22 cellular contexts compared by ENCODE assay signal in the genomic region with DNA sequence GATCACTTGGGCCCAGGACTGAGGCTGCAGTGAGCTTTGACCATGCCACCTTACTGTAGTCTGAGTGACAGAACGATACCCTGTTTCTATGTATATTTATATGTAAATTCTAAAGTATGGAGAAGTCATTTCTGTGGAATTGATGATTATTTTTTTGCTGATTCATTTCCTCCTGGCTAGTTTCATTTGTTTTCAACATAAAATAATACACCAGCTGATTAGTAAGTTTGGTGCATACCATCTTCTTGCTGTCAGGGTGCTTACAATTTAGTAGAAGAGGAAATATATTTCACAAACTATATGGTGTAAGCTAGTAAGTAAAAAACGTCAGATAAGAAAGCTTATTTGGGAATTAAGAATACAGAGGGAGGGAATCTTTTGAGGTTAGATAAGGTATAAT. TPM values are rescaled to one million over a fixed set of nuclear protein-coding genes. Genes with fewer than 3 reads are reported as not detected.
A peak's percentile ranks its signal among the peaks of the same experiment; 100 is the strongest.
DNase-seq lines count a peak whose midpoint lies in the region; ATAC-seq, FAIRE-seq and TF ChIP-seq lines count a peak whose summit lies in the region.
"Had no signal": no experiment of that assay in that cellular context is flagged by ENCODE, and none has a peak within 500 bp of the region (broad histone marks: within the 10 kb centered on the region; RNA-seq: fewer than 3 reads in every experiment).

No MANE protein-coding gene starts in this region.

- in situ Hi-C loops in GM23248 (cut with MboI) (no loop called here), K562 (cut with MboI) (no loop called here)

- BruUV-seq in K562 (replicated peaks; lab: Mats Ljungman, UMichigan): no TSS peak
- no TSS peak for BruUV-seq in OCI-LY7 (replicated peaks; lab: Mats Ljungman, UMichigan)

- H3K79me2 ChIP-seq in GM23248 (ENCODE audit: insufficient read depth): no peaks in the 10 kb centered on the region
- H3K79me2 ChIP-seq in K562 (ENCODE audit: control insufficient read depth, insufficient read depth, low read length): no peaks in the 10 kb centered on the region
- H3K79me2 ChIP-seq in OCI-LY7 (ENCODE audit: insufficient read depth, low read depth, low read length): no peaks in the 10 kb centered on the region

- WGBS in GM23248 (ENCODE audit: low coverage in 1 of 2, low lambda C conversion rate in 2 of 2, missing lambda C conversion rate in 2 of 2), 2 experiments: 81 to 82% methylated on average over 2 of the region's 2 CpGs
- 40% methylated on average over 2 of the region's 2 CpGs for WGBS in K562 (ENCODE audit: insufficient coverage, low coverage, missing lambda C conversion rate)

- peak; percentile 4 for DNase-seq in AG10803 (ENCODE audit: low read depth)
- peak; percentile 17 for DNase-seq in GM23248
- no peak for DNase-seq in K562 (ENCODE audit: extremely low read depth in 1 of 4, low spot score in 3 of 4)
- DNase-seq in fibroblast of pulmonary artery (ENCODE audit: low read depth): peak; percentile 16
- no peak for DNase-seq in OCI-LY7 (ENCODE audit: low spot score)
- DNase-seq in stimulated activated CD4-positive, alpha-beta T cell treated with anti-CD3 and anti-CD28 coated beads, Interleukin-1b, Interleukin-23, amount 100 ng/mL, for 48 hours: no peak
- DNase-seq in AG08396 (ENCODE audit: low spot score): no peak
- no peak for DNase-seq in NCI-H82 (lab: John Stamatoyannopoulos, UW)
- DNase-seq: CD4-positive, CD25-positive, alpha-beta regulatory T cell; DMS153; EL; Karpas-422; NCI-H1417 treated with DMSO at 0.1 percent for 48 hours; NCI-H187 treated with DMSO at 0.1 percent for 48 hours; NCI-H2227 treated with DMSO at 0.1 percent for 48 hours; NCI-H510A treated with DMSO at 0.1 percent for 48 hours; Peyer's patch had no signal

- no peak overlapping the region for H2AFZ ChIP-seq in GM23248
- H2AFZ ChIP-seq in K562 (ENCODE audit: low read depth, low read length): no peak overlapping the region
- no peak overlapping the region for H2AFZ ChIP-seq in OCI-LY7 (ENCODE audit: low read length)

- H3K4me3 ChIP-seq in AG10803 (ENCODE audit: low read length) (no peak overlapping the region), GM23248 (no peak overlapping the region), K562 (no peak overlapping the region), fibroblast of pulmonary artery (replicated peaks; ENCODE audit: low read depth, low read length) (no peak overlapping the region), OCI-LY7 (ENCODE audit: low read depth, low read length, poor library complexity, severe bottlenecking) (no peak overlapping the region)
- H3K4me3 ChIP-seq: Peyer's patch, SJSA1 had no signal

- no peak overlapping the region for H3K27ac ChIP-seq in GM23248
- H3K27ac ChIP-seq in K562 (ENCODE audit: extremely low read depth, low read depth, low read length): no peak overlapping the region
- H3K27ac ChIP-seq in OCI-LY7 (ENCODE audit: low read depth, low read length, poor library complexity, severe bottlenecking): no peak overlapping the region
- H3K27ac ChIP-seq: HL-60, Peyer's patch, SJSA1 had no signal

- CTCF ChIA-PET in K562 (lab: Yijun Ruan, JAX; ENCODE audit: low intra/inter-chr PET ratio) (no interaction called here), OCI-LY7 (lab: Charles Lee; ENCODE audit: unreplicated experiment) (no interaction called here)

- no peaks in the 10 kb centered on the region for H4K20me1 ChIP-seq in GM23248 (ENCODE audit: insufficient read depth)
- H4K20me1 ChIP-seq in K562 (replicated peaks; ENCODE audit: control insufficient read depth, insufficient read depth, low read length): no peaks in the 10 kb centered on the region
- 0 out of 2 replicates have a peak, but pooled peaks cover 4% of the 10 kb centered on the region for H4K20me1 ChIP-seq in OCI-LY7 (ENCODE audit: insufficient read depth, low read length)

- H3K36me3 ChIP-seq in GM23248 (ENCODE audit: low read depth): no peaks in the 10 kb centered on the region
- H3K36me3 ChIP-seq in K562 (ENCODE audit: control insufficient read depth, insufficient read depth, low read length): no peaks in the 10 kb centered on the region
- H3K36me3 ChIP-seq in OCI-LY7 (ENCODE audit: insufficient read depth, low read length): no peaks in the 10 kb centered on the region
- H3K36me3 ChIP-seq: Peyer's patch, SJSA1 had no signal

- no peak overlapping the region for H3K9ac ChIP-seq in GM23248
- H3K9ac ChIP-seq in K562 (ENCODE audit: insufficient read depth in 1 of 2, low read depth in 2 of 2, low read length in 2 of 2): no peak overlapping the region

- no peaks in the 10 kb centered on the region for H3K9me1 ChIP-seq in K562 (ENCODE audit: control insufficient read depth, insufficient read depth, low read length)

- H3K9me3 ChIP-seq in GM23248 (ENCODE audit: low read depth) (no peaks in the 10 kb centered on the region), K562 (replicated peaks; ENCODE audit: control insufficient read depth, insufficient read depth, low read depth, low read length) (no peaks in the 10 kb centered on the region), OCI-LY7 (ENCODE audit: low read length) (no peaks in the 10 kb centered on the region)
- H3K9me3 ChIP-seq: Peyer's patch, SJSA1 had no signal

- H3K9me2 ChIP-seq in GM23248 (ENCODE audit: insufficient read depth) (no peaks in the 10 kb centered on the region), OCI-LY7 (ENCODE audit: insufficient read depth, low read length) (no peaks in the 10 kb centered on the region)

- ATAC-seq in K562: no peak

- intact Hi-C loops in K562 (cut with micrococcal nuclease) (no loop called here), OCI-LY7 (cut with micrococcal nuclease; ENCODE audit: unreplicated experiment) (loop anchor here (5.0 kb wide), 1 partner anchor 120 kb away; no protein-coding TSS in a partner anchor)

- H3K4me1 ChIP-seq in GM23248 (ENCODE audit: insufficient read depth): peaks cover 20% of the 10 kb centered on the region
- no peaks in the 10 kb centered on the region for H3K4me1 ChIP-seq in K562 (replicated peaks in 1 of 2; ENCODE audit: control insufficient read depth in 2 of 2, insufficient read depth in 2 of 2, low read length in 2 of 2)
- peaks cover 18% of the 10 kb centered on the region for H3K4me1 ChIP-seq in OCI-LY7 (ENCODE audit: insufficient read depth, low read length, poor library complexity, severe bottlenecking)
- H3K4me1 ChIP-seq: Peyer's patch, SJSA1 had no signal

- no peak for TF ChIP-seq EP300 in K562 (IDR thresholded peaks at IDR 0.05; ENCODE audit: low read length)

- POLR2A ChIA-PET in K562 (lab: Yijun Ruan, JAX): interaction anchor here (0.7 kb wide), 1 partner anchor 69 kb away, joined by 3 read pairs; no protein-coding TSS in a partner anchor
- POLR2A ChIA-PET in OCI-LY7 (lab: Charles Lee): interaction anchor here (0.7 kb wide), 2 partner anchors 240 to 788 kb away, joined by 3 read pairs; no protein-coding TSS in a partner anchor

- no peak for TF ChIP-seq RAD21 in K562 (CRISPR knock-in tag; conservative IDR thresholded peaks at IDR 0.05 in 1 of 2, IDR thresholded peaks at IDR 0.05 in 1 of 2)

- no peak for FAIRE-seq in K562 (lab: Jason Lieb, UNC)
- FAIRE-seq: GM12891, GM19239, H1 had no signal

- H3F3A ChIP-seq in GM23248 (ENCODE audit: insufficient read depth): no peaks in the 10 kb centered on the region

- H3K4me2 ChIP-seq in GM23248 (ENCODE audit: unreplicated experiment) (no peak overlapping the region), K562 (ENCODE audit: insufficient read depth, low read length) (no peak overlapping the region), OCI-LY7 (ENCODE audit: low read length) (no peak overlapping the region)

- TF ChIP-seq CTCF in AG10803 (conservative IDR thresholded peaks at IDR 0.05; ENCODE audit: low read length): no peak
- TF ChIP-seq CTCF in K562 (IDR thresholded peaks at IDR 0.05 in 2 of 3, conservative IDR thresholded peaks at IDR 0.05 in 1 of 3; ENCODE audit: insufficient read depth in 2 of 3, low read depth in 1 of 3, low read length in 3 of 3): no peak
- no peak for TF ChIP-seq CTCF in fibroblast of pulmonary artery (IDR thresholded peaks at IDR 0.05; ENCODE audit: low read length, missing control alignments)
- no peak for TF ChIP-seq CTCF in OCI-LY7 (conservative IDR thresholded peaks at IDR 0.05; ENCODE audit: low read length)

- no peaks in the 10 kb centered on the region for H3K27me3 ChIP-seq in GM23248 (replicated peaks; ENCODE audit: insufficient read depth)
- H3K27me3 ChIP-seq in K562 (ENCODE audit: control insufficient read depth in 2 of 2, insufficient read depth in 2 of 2, low read length in 2 of 2): no peaks in the 10 kb centered on the region
- H3K27me3 ChIP-seq: Peyer's patch, SJSA1 had no signal

- no peak for TF ChIP-seq POLR2A in K562 (conservative IDR thresholded peaks at IDR 0.05)

TF ChIP-seq in K562, 482 proteins besides CTCF, POLR2A, EP300 and RAD21 (continues in another document):
- TF ChIP-seq ZNF316 (IDR thresholded peaks at IDR 0.05) (0 out of 2 replicates have a peak, but pooled peaks have one; percentile 7), BRCA1 (IDR thresholded peaks at IDR 0.05) (no peak), BRCA1 (CRISPR knock-in tag; IDR thresholded peaks at IDR 0.05) (no peak), ARNT (IDR thresholded peaks at IDR 0.05) (no peak), MYNN (IDR thresholded peaks at IDR 0.05) (no peak), MYNN (CRISPR knock-in tag; IDR thresholded peaks at IDR 0.05) (no peak)

RNA-seq across cellular contexts. Expression of gene SLC25A26, which starts 36.0 kb away (rescaled TPM):
- total RNA-seq in GM23248 (2014; rRNA removed; shearing (Covaris generic)): 25.2 and 26.9 TPM in 2 replicates
- polyA plus RNA-seq in GM23248 (2016; fragmentation: Nextera tagmentation; extraction: Ambion mirVana) (25.2 and 30.1 TPM in 2 replicates), K562 (2011; rRNA removed) (16.1 and 16.5 TPM in 2 replicates), K562 (2014; fragmentation: Illumina TruSeq; extraction: Trizol) (7.7 and 8.2 TPM in 2 replicates), K562 (2014; fragmentation: Nextera tagmentation; extraction: Ambion mirVana) (10 to 100 TPM; 26.1 to 29.1 TPM), K562 (2014; rRNA removed) (10.4 and 10.8 TPM in 2 replicates)
- 8.4 and 8.8 TPM in 2 replicates for total RNA-seq in K562 (2011; cell fraction: chromatin; rRNA removed; ENCODE audit: low replicate concordance)
- 6.8 and 9.2 TPM in 2 replicates for total RNA-seq in K562 (2011; cell fraction: nucleolus; rRNA removed)
- 7.3 and 11.3 TPM in 2 replicates for total RNA-seq in K562 (2011; cell fraction: nucleoplasm; rRNA removed)
- total RNA-seq in K562 (2014; rRNA removed) (8.8 and 9.7 TPM in 2 replicates), K562 (2014; rRNA removed; fragmentation: Illumina TruSeq; extraction: Trizol) (12.6 and 13.1 TPM in 2 replicates), K562 (2015; rRNA removed; fragmentation: Illumina TruSeq; extraction: Trizol) (6.5 and 7.2 TPM in 2 replicates), K562 (2021) (10.7 and 13.9 TPM in 2 replicates), OCI-LY7 (2022) (12.9 and 14.2 TPM in 2 replicates)
- polyA plus RNA-seq in K562 (2011; cell fraction: cytosol; rRNA removed): 10.0 and 19.9 TPM in 2 replicates
- polyA plus RNA-seq in K562 (2011; cell fraction: nucleus; rRNA removed): 6.8 and 9.2 TPM in 2 replicates
- polyA plus RNA-seq in K562 (2012): 8.2 and 13.2 TPM in 2 replicates
- polyA minus RNA-seq in K562 (2011; rRNA and poly(A)+ RNA removed): 8.5 and 9.7 TPM in 2 replicates
- polyA minus RNA-seq in K562 (2011; cell fraction: cytosol; rRNA and poly(A)+ RNA removed): 1.5 and 5.2 TPM in 2 replicates
- 5.1 and 6.4 TPM in 2 replicates for polyA minus RNA-seq in K562 (2011; cell fraction: nucleus; rRNA and poly(A)+ RNA removed)
- total RNA-seq in OCI-LY7 (2014; rRNA removed; shearing (Covaris generic)): 9.8 and 13.1 TPM in 2 replicates

Comparison
In these comparisons a context has a peak if more than half of its experiments do, and no peak if none do; other contexts are left out.
1. DNase-seq: peak in AG10803 (single experiment), GM23248 (single experiment) and fibroblast of pulmonary artery (single experiment); none in K562 (0 of 4), OCI-LY7 (single experiment), stimulated activated CD4-positive, alpha-beta T cell treated with anti-CD3 and anti-CD28 coated beads, Interleukin-1b, Interleukin-23, amount 100 ng/mL, for 48 hours (single experiment), AG08396 (single experiment) and NCI-H82 (single experiment).